Comparison of ENCODE assay signal across 8 cellular contexts in the genomic region with DNA sequence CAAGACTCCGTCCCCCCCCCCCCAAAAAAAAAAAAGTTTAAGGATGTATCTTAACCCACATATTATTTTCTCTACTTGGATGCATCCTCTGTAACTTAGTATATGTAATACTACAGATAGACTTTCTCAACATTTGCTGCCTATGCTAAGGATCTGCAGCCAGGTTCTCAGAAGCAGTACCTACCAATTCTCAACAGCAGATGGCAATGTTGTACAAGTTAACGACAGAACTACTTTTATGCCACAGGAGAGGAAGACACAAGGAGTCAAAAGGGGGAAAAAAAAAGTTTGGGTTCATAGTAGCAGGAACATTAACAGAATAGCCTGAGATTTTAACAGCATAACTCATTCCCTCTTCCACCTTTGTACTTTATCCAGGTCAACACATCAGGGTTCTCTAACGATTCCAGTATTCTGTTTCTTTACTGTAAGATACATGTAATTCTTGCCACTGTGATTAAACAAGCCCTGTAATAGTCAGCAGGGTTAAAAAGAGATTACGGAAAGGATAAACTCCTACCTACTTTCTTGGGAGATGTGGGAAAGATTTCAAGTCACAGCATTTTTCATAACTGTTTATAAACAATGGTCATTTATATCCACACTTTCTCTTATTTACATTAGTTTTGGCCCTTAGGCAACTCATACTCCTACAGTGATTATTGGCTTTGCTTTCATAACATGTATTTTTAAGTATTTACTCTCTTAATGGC. TPM values are rescaled to one million over a fixed set of nuclear protein-coding genes. Genes with fewer than 3 reads are reported as not detected.
DNase-seq lines count a peak whose midpoint lies in the region; ATAC-seq, FAIRE-seq and TF ChIP-seq lines count a peak whose summit lies in the region.

No MANE protein-coding gene starts in this region.

- ATAC-seq in omental fat pad (ENCODE audit: low FRiP score) (peak; percentile 71), GM21367 (IDR thresholded peaks at IDR 0.05; ENCODE audit: unreplicated experiment) (no peak), GM18517 (IDR thresholded peaks at IDR 0.05; ENCODE audit: unreplicated experiment) (no peak)

- DNase-seq in D721Med (ENCODE audit: insufficient read length, low spot score) = peak; percentile 33
- peak; percentile 39 for DNase-seq in HS-5 (ENCODE audit: low read depth)
- peak; percentile 79 for DNase-seq in NCI-H82 (lab: John Stamatoyannopoulos, UW)
- DNase-seq in activated T-helper 1 cell treated with anti-CD3 and anti-CD28 coated beads, Interleukin-12 subunit alpha, Interleukin-12 subunit beta, Interleukin-2, Interleukin-4 antibody, amounts not matched to agents 30 ng/mL and 10 ng/mL and 1 ng/mL, durations not matched to agents 14 hours and 24 hours and 36 hours (ENCODE audit: low spot score) = peak; percentile 47
- peak; percentile 44 to 81 for DNase-seq in foreskin fibroblast
- DNase-seq in omental fat pad (ENCODE audit: low spot score) = no peak

- peak overlapping the region; percentile 4 for H3K27ac Mint-ChIP-seq in activated T-helper 1 cell treated with anti-CD3 and anti-CD28 coated beads, Interleukin-12 subunit alpha, Interleukin-12 subunit beta, Interleukin-2, Interleukin-4 antibody, amounts not matched to agents 30 ng/mL and 10 ng/mL and 1 ng/mL, durations not matched to agents 14 hours and 24 hours and 36 hours

- no peak overlapping the region for H3K4me3 Mint-ChIP-seq in activated T-helper 1 cell treated with anti-CD3 and anti-CD28 coated beads, Interleukin-12 subunit alpha, Interleukin-12 subunit beta, Interleukin-2, Interleukin-4 antibody, amounts not matched to agents 30 ng/mL and 10 ng/mL and 1 ng/mL, durations not matched to agents 14 hours and 24 hours and 36 hours

- no peaks in the 10 kb centered on the region for H3K9me3 Mint-ChIP-seq in activated T-helper 1 cell treated with anti-CD3 and anti-CD28 coated beads, Interleukin-12 subunit alpha, Interleukin-12 subunit beta, Interleukin-2, Interleukin-4 antibody, amounts not matched to agents 30 ng/mL and 10 ng/mL and 1 ng/mL, durations not matched to agents 14 hours and 24 hours and 36 hours

- H3K27me3 Mint-ChIP-seq in activated T-helper 1 cell treated with anti-CD3 and anti-CD28 coated beads, Interleukin-12 subunit alpha, Interleukin-12 subunit beta, Interleukin-2, Interleukin-4 antibody, amounts not matched to agents 30 ng/mL and 10 ng/mL and 1 ng/mL, durations not matched to agents 14 hours and 24 hours and 36 hours (ENCODE audit: insufficient read depth) = no peaks in the 10 kb centered on the region

- peaks cover 30% of the 10 kb centered on the region for H3K36me3 Mint-ChIP-seq in activated T-helper 1 cell treated with anti-CD3 and anti-CD28 coated beads, Interleukin-12 subunit alpha, Interleukin-12 subunit beta, Interleukin-2, Interleukin-4 antibody, amounts not matched to agents 30 ng/mL and 10 ng/mL and 1 ng/mL, durations not matched to agents 14 hours and 24 hours and 36 hours (ENCODE audit: low read depth)

- peak; percentile 97 for FAIRE-seq in D721Med (lab: Jason Lieb, UNC)

- peaks cover 20% of the 10 kb centered on the region for H3K4me1 Mint-ChIP-seq in activated T-helper 1 cell treated with anti-CD3 and anti-CD28 coated beads, Interleukin-12 subunit alpha, Interleukin-12 subunit beta, Interleukin-2, Interleukin-4 antibody, amounts not matched to agents 30 ng/mL and 10 ng/mL and 1 ng/mL, durations not matched to agents 14 hours and 24 hours and 36 hours (ENCODE audit: low read depth)

- H3K4me3 ChIP-seq in foreskin fibroblast (ENCODE audit: low read depth in 1 of 2, low read length in 2 of 2) = no peak overlapping the region

- peak; percentile 90 for TF ChIP-seq CTCF in D721Med (IDR thresholded peaks at IDR 0.05; ENCODE audit: insufficient read depth, missing control alignments)
- peak; percentile 71 for TF ChIP-seq CTCF in foreskin fibroblast (IDR thresholded peaks at IDR 0.05; ENCODE audit: low read depth, low read length)
- TF ChIP-seq CTCF in omental fat pad (IDR thresholded peaks at IDR 0.05) = peak in 2 of 3 donors; percentile 41

- intact Hi-C loops in activated T-helper 1 cell treated with anti-CD3 and anti-CD28 coated beads, Interleukin-12 subunit alpha, Interleukin-12 subunit beta, Interleukin-2, Interleukin-4 antibody, amounts not matched to agents 30 ng/mL and 10 ng/mL and 1 ng/mL, durations not matched to agents 14 hours and 24 hours and 36 hours (cut with micrococcal nuclease) = loop anchor here (1.0 to 2.0 kb wide), 4 partner anchors 117 to 354 kb away; no protein-coding TSS in a partner anchor

RNA-seq across cellular contexts. Expression of a gene that starts 5.7 kb away (rescaled TPM):
- 76.8 and 77.0 TPM in 2 replicates for total RNA-seq in activated T-helper 1 cell treated with anti-CD3 and anti-CD28 coated beads, Interleukin-12 subunit alpha, Interleukin-12 subunit beta, Interleukin-2, Interleukin-4 antibody, amounts not matched to agents 30 ng/mL and 10 ng/mL and 1 ng/mL, durations not matched to agents 14 hours and 24 hours and 36 hours
- total RNA-seq in omental fat pad = 10 to 100 TPM; 40.1 to 68.3 (median 54.8) TPM

RNA-seq across cellular contexts. Expression of a gene that starts 43.9 kb away (rescaled TPM):
- 195 and 204 TPM in 2 replicates for total RNA-seq in activated T-helper 1 cell treated with anti-CD3 and anti-CD28 coated beads, Interleukin-12 subunit alpha, Interleukin-12 subunit beta, Interleukin-2, Interleukin-4 antibody, amounts not matched to agents 30 ng/mL and 10 ng/mL and 1 ng/mL, durations not matched to agents 14 hours and 24 hours and 36 hours
- total RNA-seq in omental fat pad = 100 to 1,000 TPM; 189 to 372 (median 341) TPM
